ENCODE assay signal across 25 cellular contexts in genomic region chr4:155173371-155173770, GRCh38. TPM values are rescaled to one million over a fixed set of nuclear protein-coding genes. Genes with fewer than 3 reads are reported as not detected.
"Had no signal": no experiment of that assay in that cellular context is flagged by ENCODE, and none has a peak within 500 bp of the region (broad histone marks: within the 10 kb centered on the region; RNA-seq: fewer than 3 reads in every experiment).

No MANE protein-coding gene starts in this region.

- H3K4me3 ChIP-seq: cardiac muscle cell, PC-9 had no signal

- H3K4me3 Mint-ChIP-seq: activated CD4-positive, alpha-beta memory T cell treated with anti-CD3 and anti-CD28 coated beads, Interleukin-2, amount 10 ng/mL, durations not matched to agents 7 days and 5 days; activated CD4-positive, alpha-beta T cell treated with anti-CD3 and anti-CD28 coated beads for 36 hours; activated naive CD4-positive, alpha-beta T cell treated with anti-CD3 and anti-CD28 coated beads, Interleukin-2, amount 10 ng/mL, durations not matched to agents 7 days and 5 days; activated naive CD8-positive, alpha-beta T cell treated with anti-CD3 and anti-CD28 coated beads for 36 hours; activated T-cell treated with anti-CD3 and anti-CD28 coated beads, Interleukin-2, amount 50 U/mL, for 72 hours; brain; T-helper 17 cell had no signal

- H3K27me3 ChIP-seq: cardiac muscle cell had no signal

- ATAC-seq: activated CD4-positive, alpha-beta T cell treated with anti-CD3 and anti-CD28 coated beads for 36 hours; activated T-cell treated with anti-CD3 and anti-CD28 coated beads, Interleukin-2, amount 50 U/mL, for 72 hours; T-helper 17 cell had no signal

- DNase-seq: activated CD4-positive, alpha-beta memory T cell treated with anti-CD3 and anti-CD28 coated beads, Interleukin-2, amount 10 ng/mL, durations not matched to agents 7 days and 5 days; activated CD4-positive, alpha-beta T cell treated with anti-CD3 and anti-CD28 coated beads for 36 hours; activated CD4-positive, alpha-beta T cell treated with anti-CD3 and anti-CD28 coated beads, Interleukin-2, amount 50 U/mL, for 1 hour; activated gamma-delta T cell treated with Interleukin-2 at 50 U/mL for 16 hours; activated naive CD4-positive, alpha-beta T cell treated with anti-CD3 and anti-CD28 coated beads, Interleukin-2, amount 10 ng/mL, durations not matched to agents 7 days and 5 days; activated naive CD8-positive, alpha-beta T cell treated with anti-CD3 and anti-CD28 coated beads for 36 hours; activated T-cell treated with anti-CD3 and anti-CD28 coated beads for 4 hours; activated T-cell treated with anti-CD3 and anti-CD28 coated beads, Interleukin-2, amount 50 U/mL, for 72 hours; KBM-7; MM.1S; NCI-H1105 treated with DMSO at 0.1 percent for 48 hours; NCI-H1436 treated with DMSO at 0.1 percent for 48 hours; NCI-H187; NCI-H2081; NCI-H446; NCI-H524; PC-9; SHP77 treated with DMSO at 0.1 percent for 48 hours; T-helper 17 cell; T-helper 9 cell had no signal

- H3K36me3 Mint-ChIP-seq: activated naive CD4-positive, alpha-beta T cell treated with anti-CD3 and anti-CD28 coated beads, Interleukin-2, amount 10 ng/mL, durations not matched to agents 7 days and 5 days; activated naive CD8-positive, alpha-beta T cell treated with anti-CD3 and anti-CD28 coated beads for 36 hours; brain had no signal

- H3K4me1 Mint-ChIP-seq: activated CD4-positive, alpha-beta memory T cell treated with anti-CD3 and anti-CD28 coated beads, Interleukin-2, amount 10 ng/mL, durations not matched to agents 7 days and 5 days; activated CD4-positive, alpha-beta T cell treated with anti-CD3 and anti-CD28 coated beads for 36 hours; activated naive CD4-positive, alpha-beta T cell treated with anti-CD3 and anti-CD28 coated beads, Interleukin-2, amount 10 ng/mL, durations not matched to agents 7 days and 5 days; activated naive CD8-positive, alpha-beta T cell treated with anti-CD3 and anti-CD28 coated beads for 36 hours; brain; T-helper 17 cell had no signal

- H3K9me3 Mint-ChIP-seq: activated CD4-positive, alpha-beta memory T cell treated with anti-CD3 and anti-CD28 coated beads, Interleukin-2, amount 10 ng/mL, durations not matched to agents 7 days and 5 days; activated naive CD4-positive, alpha-beta T cell treated with anti-CD3 and anti-CD28 coated beads, Interleukin-2, amount 10 ng/mL, durations not matched to agents 7 days and 5 days; activated naive CD8-positive, alpha-beta T cell treated with anti-CD3 and anti-CD28 coated beads for 36 hours; activated T-cell treated with anti-CD3 and anti-CD28 coated beads, Interleukin-2, amount 50 U/mL, for 72 hours; activated T-helper 2 cell treated with anti-CD3 and anti-CD28 coated beads, Interferon-gamma antibody, Interleukin-2, Interleukin-4, amounts not matched to agents 10 μg/mL and 5 μg/mL and 100 μg/mL, durations not matched to agents 14 hours and 24 hours and 36 hours had no signal

- H3K27me3 Mint-ChIP-seq: activated CD4-positive, alpha-beta memory T cell treated with anti-CD3 and anti-CD28 coated beads, Interleukin-2, amount 10 ng/mL, durations not matched to agents 7 days and 5 days; activated CD4-positive, alpha-beta T cell treated with anti-CD3 and anti-CD28 coated beads for 36 hours; activated naive CD4-positive, alpha-beta T cell treated with anti-CD3 and anti-CD28 coated beads, Interleukin-2, amount 10 ng/mL, durations not matched to agents 7 days and 5 days; activated naive CD8-positive, alpha-beta T cell treated with anti-CD3 and anti-CD28 coated beads for 36 hours; T-helper 17 cell had no signal

- H3K27ac ChIP-seq: cardiac muscle cell, PC-9, VCaP had no signal

- H3K36me3 ChIP-seq: cardiac muscle cell had no signal

RNA-seq across cellular contexts. Expression of gene NPY2R, which starts 35.1 kb away (rescaled TPM):
- total RNA-seq: activated CD4-positive, alpha-beta memory T cell treated with anti-CD3 and anti-CD28 coated beads, Interleukin-2, amount 10 ng/mL, durations not matched to agents 7 days and 5 days; activated CD4-positive, alpha-beta T cell treated with anti-CD3 and anti-CD28 coated beads for 36 hours; activated CD8-positive, alpha-beta memory T cell treated with anti-CD3 and anti-CD28 coated beads for 36 hours; activated naive CD8-positive, alpha-beta T cell treated with anti-CD3 and anti-CD28 coated beads for 36 hours; activated T-cell treated with anti-CD3 and anti-CD28 coated beads, Interleukin-2, amount 50 U/mL, for 72 hours; activated T-helper 2 cell treated with anti-CD3 and anti-CD28 coated beads, Interferon-gamma antibody, Interleukin-2, Interleukin-4, amounts not matched to agents 10 μg/mL and 5 μg/mL and 100 μg/mL, durations not matched to agents 14 hours and 24 hours and 36 hours; cardiac muscle cell; PC-9; T-helper 17 cell had no signal
- polyA plus RNA-seq: cardiac muscle cell had no signal
